Comparison of ENCODE assay signal across 25 cellular contexts in genomic region chr7:37724732-37725131, GRCh38. TPM values are rescaled to one million over a fixed set of nuclear protein-coding genes. Genes with fewer than 3 reads are reported as not detected.
"Had no signal": no experiment of that assay in that cellular context is flagged by ENCODE, and none has a peak within 500 bp of the region (broad histone marks: within the 10 kb centered on the region; RNA-seq: fewer than 3 reads in every experiment).

No MANE protein-coding gene starts in this region.

- H3K27me3 ChIP-seq: cardiac muscle cell, esophagus muscularis mucosa, gastrocnemius medialis, hepatocyte, ovary, right lobe of liver, testis, uterus had no signal

- H3K27me3 Mint-ChIP-seq: dendritic cell treated with granulocyte-macrophage colony-stimulating factor and Interleukin-4, amounts not matched to agents 40 ng/mL and 50 ng/mL, for 4 days; progenitor cell of endocrine pancreas; stimulated activated naive CD8-positive, alpha-beta T cell treated with anti-CD3 and anti-CD28 coated beads, Interleukin-15, amount 100 ng/mL, for 72 hours had no signal

- H3K9me3 Mint-ChIP-seq: dendritic cell treated with granulocyte-macrophage colony-stimulating factor and Interleukin-4, amounts not matched to agents 40 ng/mL and 50 ng/mL, for 4 days; effector memory CD8-positive, alpha-beta T cell; stimulated activated effector memory CD8-positive, alpha-beta T cell treated with anti-CD3 and anti-CD28 coated beads, Interleukin-12 subunit alpha, Interleukin-12 subunit beta, amount 100 ng/mL, for 72 hours; stimulated activated naive CD8-positive, alpha-beta T cell treated with anti-CD3 and anti-CD28 coated beads, Interleukin-15, amount 100 ng/mL, for 72 hours had no signal

- H3K27ac ChIP-seq: cardiac muscle cell, epithelial cell of prostate, esophagus muscularis mucosa, gastrocnemius medialis, hepatocyte, ovary, right lobe of liver, testis had no signal

- H3K4me2 ChIP-seq: hepatocyte had no signal

- H3K36me3 Mint-ChIP-seq: stimulated activated effector memory CD8-positive, alpha-beta T cell treated with anti-CD3 and anti-CD28 coated beads, Interleukin-12 subunit alpha, Interleukin-12 subunit beta, amount 100 ng/mL, for 72 hours had no signal

- ATAC-seq: effector memory CD8-positive, alpha-beta T cell; gastrocnemius medialis; left colon; right lobe of liver; stimulated activated effector memory CD8-positive, alpha-beta T cell treated with anti-CD3 and anti-CD28 coated beads, Interleukin-12 subunit alpha, Interleukin-12 subunit beta, amount 100 ng/mL, for 72 hours; stimulated activated naive CD8-positive, alpha-beta T cell treated with anti-CD3 and anti-CD28 coated beads, Interleukin-15, amount 100 ng/mL, for 72 hours had no signal

- H3K9me3 ChIP-seq: esophagus muscularis mucosa, gastrocnemius medialis, ovary, right lobe of liver, testis, uterus had no signal

- H3K4me1 ChIP-seq: gastrocnemius medialis, right lobe of liver, uterus had no signal

- H3K27ac Mint-ChIP-seq: dendritic cell treated with granulocyte-macrophage colony-stimulating factor and Interleukin-4, amounts not matched to agents 40 ng/mL and 50 ng/mL, for 4 days; effector memory CD8-positive, alpha-beta T cell; progenitor cell of endocrine pancreas; stimulated activated effector memory CD8-positive, alpha-beta T cell treated with anti-CD3 and anti-CD28 coated beads, Interleukin-12 subunit alpha, Interleukin-12 subunit beta, amount 100 ng/mL, for 72 hours; stimulated activated naive CD8-positive, alpha-beta T cell treated with anti-CD3 and anti-CD28 coated beads, Interleukin-15, amount 100 ng/mL, for 72 hours had no signal

- H3K36me3 ChIP-seq: cardiac muscle cell, esophagus muscularis mucosa, gastrocnemius medialis, ovary, right lobe of liver, uterus had no signal

- H3K4me3 ChIP-seq: cardiac muscle cell, esophagus muscularis mucosa, gastrocnemius medialis, hepatocyte, ovary, right lobe of liver, testis, uterus had no signal

- H2AFZ ChIP-seq: hepatocyte had no signal

- H3K4me3 Mint-ChIP-seq: dendritic cell treated with granulocyte-macrophage colony-stimulating factor and Interleukin-4, amounts not matched to agents 40 ng/mL and 50 ng/mL, for 4 days; stimulated activated effector memory CD8-positive, alpha-beta T cell treated with anti-CD3 and anti-CD28 coated beads, Interleukin-12 subunit alpha, Interleukin-12 subunit beta, amount 100 ng/mL, for 72 hours; stimulated activated naive CD8-positive, alpha-beta T cell treated with anti-CD3 and anti-CD28 coated beads, Interleukin-15, amount 100 ng/mL, for 72 hours had no signal

- DNase-seq: cerebellar nuclear complex; effector memory CD8-positive, alpha-beta T cell; gastrocnemius medialis; glutamatergic neuron; left colon; mammary epithelial cell; midbrain; ovary; right lobe of liver; stimulated activated CD4-positive, alpha-beta T cell treated with anti-CD3 and anti-CD28 coated beads, Interleukin-4, amount 100 ng/mL, for 1 hour; stimulated activated CD8-positive, alpha-beta memory T cell treated with anti-CD3 and anti-CD28 coated beads, Interleukin-4, amount 100 ng/mL, for 48 hours; stimulated activated naive CD8-positive, alpha-beta T cell treated with anti-CD3 and anti-CD28 coated beads, Interleukin-15, amount 100 ng/mL, for 72 hours; testis; trophoblast cell; uterus had no signal

RNA-seq across cellular contexts. Expression of gene GPR141, which starts 41.2 kb away (rescaled TPM):
- total RNA-seq: fibroblast of villous mesenchyme, gastrocnemius medialis, hepatocyte, kidney epithelial cell, mammary epithelial cell had no signal
- polyA plus RNA-seq: cardiac muscle cell, hepatocyte, mammary epithelial cell, neural cell had no signal
